In the genomic region with DNA sequence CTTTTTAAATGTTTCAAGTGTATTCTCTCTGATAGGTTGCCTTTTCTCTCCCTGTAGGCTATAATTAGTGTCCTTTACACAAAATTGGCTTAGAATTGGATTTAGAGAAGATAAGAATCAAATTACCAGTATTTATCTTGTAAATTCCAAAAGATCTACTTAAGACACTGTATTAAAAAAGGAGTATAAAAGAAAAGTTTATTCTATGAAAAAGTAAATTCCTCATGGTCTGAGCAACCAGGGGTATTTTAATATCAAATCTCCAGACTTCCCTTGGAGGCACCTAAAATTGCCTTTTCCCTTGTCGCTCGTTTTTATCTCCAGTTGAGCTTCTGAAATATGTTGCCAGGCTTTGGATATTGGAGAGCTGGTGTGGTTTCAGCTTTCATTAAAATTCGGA, we compare ENCODE assay signal across 18 cellular contexts. TPM values are rescaled to one million over a fixed set of nuclear protein-coding genes. Genes with fewer than 3 reads are reported as not detected.
DNase-seq lines count a peak whose midpoint lies in the region; ATAC-seq and TF ChIP-seq lines count a peak whose summit lies in the region.
"Had no signal": no experiment of that assay in that cellular context is flagged by ENCODE, and none has a peak within 500 bp of the region (broad histone marks: within the 10 kb centered on the region; RNA-seq: fewer than 3 reads in every experiment).

No MANE protein-coding gene starts in this region.

- H3K9me3 ChIP-seq in subcutaneous abdominal adipose tissue (ENCODE audit: control insufficient read depth in 5 of 5, low read length in 5 of 5) = no peaks in the 10 kb centered on the region
- H3K9me3 ChIP-seq: MG63 had no signal

- no peak for DNase-seq in natural killer cell treated with Interleukin-12 subunit alpha and Interleukin-12 subunit beta and Interleukin-15 and Interleukin-18, amount 100 ng/mL, for 72 hours (ENCODE audit: low spot score)
- no peak for DNase-seq in HuH-7.5 (ENCODE audit: low spot score)
- DNase-seq in kidney glomerular epithelial cell (lab: John Stamatoyannopoulos, UW) = no peak
- DNase-seq: ACHN; CD4-positive, alpha-beta memory T cell; DND-41; GDM1; GOT3; KG1; MG63; NCI-H1092 treated with DMSO at 0.1 percent for 48 hours; NCI-H1694; NCI-H69; PC-3 had no signal

- TF ChIP-seq CTCF in C4-2B (conservative IDR thresholded peaks at IDR 0.05) = no peak
- no peak for TF ChIP-seq CTCF in VCaP (conservative IDR thresholded peaks at IDR 0.05)

- H3K9ac ChIP-seq in subcutaneous abdominal adipose tissue (ENCODE audit: low read length in 5 of 5) = no peak overlapping the region

- no peaks in the 10 kb centered on the region for H3K27me3 ChIP-seq in subcutaneous abdominal adipose tissue (ENCODE audit: control insufficient read depth in 5 of 5, insufficient read depth in 4 of 5, low read length in 5 of 5)

- H3K36me3 ChIP-seq in subcutaneous abdominal adipose tissue (ENCODE audit: control insufficient read depth in 5 of 5, insufficient read depth in 5 of 5, low read length in 5 of 5) = peaks cover 0 to 9% (median 3%) of the 10 kb centered on the region in 5 donors
- H3K36me3 ChIP-seq: MG63 had no signal

- H3K27ac ChIP-seq in C4-2B = peak overlapping the region; percentile 62; the same call in 1 of the 2 replicates
- H3K27ac ChIP-seq in VCaP = peak overlapping the region; percentile 67
- peak overlapping the region; percentile 41 for H3K27ac ChIP-seq in subcutaneous abdominal adipose tissue (ENCODE audit: low read depth, low read length)

- peaks cover 10 to 73% (median 64%) of the 10 kb centered on the region in 5 donors for H3K4me1 ChIP-seq in subcutaneous abdominal adipose tissue (ENCODE audit: control insufficient read depth in 5 of 5, insufficient read depth in 5 of 5, low read length in 5 of 5)

- H3K27ac Mint-ChIP-seq in natural killer cell treated with Interleukin-12 subunit alpha and Interleukin-12 subunit beta and Interleukin-15 and Interleukin-18, amount 100 ng/mL, for 72 hours = peak overlapping the region; percentile 23 to 82
- H3K27ac Mint-ChIP-seq: CD4-positive, alpha-beta memory T cell had no signal

- no peaks in the 10 kb centered on the region for H3K36me3 Mint-ChIP-seq in natural killer cell treated with Interleukin-12 subunit alpha and Interleukin-12 subunit beta and Interleukin-15 and Interleukin-18, amount 100 ng/mL, for 72 hours
- H3K36me3 Mint-ChIP-seq: CD4-positive, alpha-beta memory T cell had no signal

- H3K4me1 Mint-ChIP-seq in natural killer cell treated with Interleukin-12 subunit alpha and Interleukin-12 subunit beta and Interleukin-15 and Interleukin-18, amount 100 ng/mL, for 72 hours (ENCODE audit: low read depth in 2 of 2) = peaks cover 63 to 84% of the 10 kb centered on the region in 2 donors

- peak overlapping the region; percentile 43 for H3K4me3 Mint-ChIP-seq in natural killer cell treated with Interleukin-12 subunit alpha and Interleukin-12 subunit beta and Interleukin-15 and Interleukin-18, amount 100 ng/mL, for 72 hours
- H3K4me3 Mint-ChIP-seq: CD4-positive, alpha-beta memory T cell had no signal

- no peak overlapping the region for H3K4me3 ChIP-seq in subcutaneous abdominal adipose tissue (ENCODE audit: low read depth in 1 of 5, low read length in 5 of 5)
- H3K4me3 ChIP-seq: MG63 had no signal

- H3K9me3 Mint-ChIP-seq in natural killer cell treated with Interleukin-12 subunit alpha and Interleukin-12 subunit beta and Interleukin-15 and Interleukin-18, amount 100 ng/mL, for 72 hours = no peaks in the 10 kb centered on the region
- H3K9me3 Mint-ChIP-seq: CD4-positive, alpha-beta memory T cell had no signal

- no peak for ATAC-seq in natural killer cell treated with Interleukin-12 subunit alpha and Interleukin-12 subunit beta and Interleukin-15 and Interleukin-18, amount 100 ng/mL, for 72 hours
- no peak for ATAC-seq in GM18519 (IDR thresholded peaks at IDR 0.05; ENCODE audit: low FRiP score, unreplicated experiment)
- ATAC-seq: PC-3 had no signal

- H3K27me3 Mint-ChIP-seq in natural killer cell treated with Interleukin-12 subunit alpha and Interleukin-12 subunit beta and Interleukin-15 and Interleukin-18, amount 100 ng/mL, for 72 hours = no peaks in the 10 kb centered on the region
- H3K27me3 Mint-ChIP-seq: CD4-positive, alpha-beta memory T cell had no signal

RNA-seq across cellular contexts. Expression of a gene that starts 36.4 kb away (rescaled TPM):
- 10 to 100 TPM in 1 of 2 donors, 1 to 10 TPM in 1; 2.7 to 13.1 TPM for total RNA-seq in natural killer cell treated with Interleukin-12 subunit alpha and Interleukin-12 subunit beta and Interleukin-15 and Interleukin-18, amount 100 ng/mL, for 72 hours
- total RNA-seq: PC-3 had no signal
